In genomic region chr6:27604986-27605385, GRCh38 we compare ENCODE assay signal across 9 cellular contexts.
DNase-seq lines count a peak whose midpoint lies in the region; ATAC-seq, FAIRE-seq and TF ChIP-seq lines count a peak whose summit lies in the region.
"Had no signal": no experiment of that assay in that cellular context is flagged by ENCODE, and none has a peak within 500 bp of the region (broad histone marks: within the 10 kb centered on the region; RNA-seq: fewer than 3 reads in every experiment).

No MANE protein-coding gene starts in this region.

- DNase-seq in HepG2 (ENCODE audit: low spot score) (no peak), right lobe of liver (no peak), foreskin fibroblast (peak in 1 of 2 donors; percentile 36), sigmoid colon (no peak), NCI-H446 (lab: John Stamatoyannopoulos, UW) (no peak), omental fat pad (ENCODE audit: low spot score) (no peak)
- DNase-seq in T-helper 2 cell treated with Interferon-gamma antibody and Interleukin-4, amounts not matched to agents 5 μg/mL and 100 μg/mL, for 36 hours (ENCODE audit: low spot score) = no peak
- DNase-seq: DND-41 had no signal

- H3K4me1 ChIP-seq in HepG2 (ENCODE audit: insufficient read depth, low read length) = peaks cover 32% of the 10 kb centered on the region
- no peaks in the 10 kb centered on the region for H3K4me1 ChIP-seq in right lobe of liver
- H3K4me1 ChIP-seq in sigmoid colon = no peaks in the 10 kb centered on the region

- POLR2A ChIA-PET in HepG2 (lab: Yijun Ruan, JAX) = no interaction called here

- TF ChIP-seq RAD21 in HepG2 (CRISPR knock-in tag; IDR thresholded peaks at IDR 0.05) = no peak

- TF ChIP-seq POLR2A in HepG2 (IDR thresholded peaks at IDR 0.05; ENCODE audit: insufficient read depth in 1 of 2, low read depth in 2 of 2, low read length in 2 of 2) = no peak
- no peak for TF ChIP-seq POLR2A in right lobe of liver (IDR thresholded peaks at IDR 0.05)
- no peak for TF ChIP-seq POLR2A in sigmoid colon (IDR thresholded peaks at IDR 0.05)

- TF ChIP-seq CTCF in HepG2 (CRISPR knock-in tag; IDR thresholded peaks at IDR 0.05) (no peak), right lobe of liver (IDR thresholded peaks at IDR 0.05) (no peak), foreskin fibroblast (IDR thresholded peaks at IDR 0.05; ENCODE audit: low read depth, low read length) (no peak), sigmoid colon (IDR thresholded peaks at IDR 0.05) (no peak), omental fat pad (IDR thresholded peaks at IDR 0.05) (no peak)

- H3K9me3 Mint-ChIP-seq in T-helper 2 cell treated with Interferon-gamma antibody and Interleukin-4, amounts not matched to agents 5 μg/mL and 100 μg/mL, for 36 hours = peaks cover 13% of the 10 kb centered on the region

- H3K36me3 ChIP-seq in HepG2 (replicated peaks in 1 of 2; ENCODE audit: control insufficient read depth in 1 of 2, insufficient read depth in 2 of 2, low read length in 2 of 2) (no peaks in the 10 kb centered on the region), right lobe of liver (no peaks in the 10 kb centered on the region), sigmoid colon (no peaks in the 10 kb centered on the region)

- H3K27ac Mint-ChIP-seq in T-helper 2 cell treated with Interferon-gamma antibody and Interleukin-4, amounts not matched to agents 5 μg/mL and 100 μg/mL, for 36 hours = no peak overlapping the region

- peak; percentile 66 for FAIRE-seq in HepG2 (lab: Jason Lieb, UNC)

- intact Hi-C loops in HepG2 (cut with micrococcal nuclease; ENCODE audit: unreplicated experiment) = loop anchor here (5.0 kb wide), 1 partner anchor 103 kb away; no protein-coding TSS in a partner anchor
- intact Hi-C loops in right lobe of liver (cut with DNase I) = no loop called here
- intact Hi-C loops in sigmoid colon (cut with DNase I) = no loop called here

- H3K4me2 ChIP-seq in HepG2 (ENCODE audit: low read depth, low read length) = peak overlapping the region; percentile 74

- H2AFZ ChIP-seq in HepG2 (ENCODE audit: low read length) = no peak overlapping the region

- peaks cover 20% of the 10 kb centered on the region for H3K4me1 Mint-ChIP-seq in T-helper 2 cell treated with Interferon-gamma antibody and Interleukin-4, amounts not matched to agents 5 μg/mL and 100 μg/mL, for 36 hours (ENCODE audit: low read depth)

- in situ Hi-C loops in HepG2 (cut with HindIII; ENCODE audit: extremely low pct_ligation_motif_present, low pct_unique_long_range_greater_than_20kb) = loop anchor here (25.0 kb wide), 1 partner anchor 93 kb away; no protein-coding TSS in a partner anchor

- peak overlapping the region; percentile 41 to 58 (median 53) for H3K4me3 ChIP-seq in HepG2 (replicated peaks in 1 of 3; ENCODE audit: insufficient read depth in 1 of 3, low read depth in 2 of 3, low read length in 3 of 3)
- no peak overlapping the region for H3K4me3 ChIP-seq in right lobe of liver
- H3K4me3 ChIP-seq in foreskin fibroblast (ENCODE audit: low read depth in 1 of 2, low read length in 2 of 2) = peak overlapping the region; percentile 36 to 55
- no peak overlapping the region for H3K4me3 ChIP-seq in sigmoid colon

- H3K9ac ChIP-seq in HepG2 (ENCODE audit: insufficient read depth, low read depth, low read length) = no peak overlapping the region

- ATAC-seq in HepG2 (peak; percentile 47), right lobe of liver (no peak), omental fat pad (ENCODE audit: low FRiP score) (no peak), HG03571 (IDR thresholded peaks at IDR 0.05; ENCODE audit: unreplicated experiment) (no peak)

- CTCF ChIA-PET in HepG2 (lab: Yijun Ruan, JAX; ENCODE audit: low intra/inter-chr PET ratio, low total read pairs) = no interaction called here

- BruUV-seq in HepG2 (replicated peaks; lab: Mats Ljungman, UMichigan) = no TSS peak

- H3K27me3 ChIP-seq in HepG2 (ENCODE audit: control insufficient read depth in 1 of 2, insufficient read depth in 2 of 2, low read length in 2 of 2) (no peaks in the 10 kb centered on the region), right lobe of liver (peaks cover 0 to 9% of the 10 kb centered on the region in 2 donors), sigmoid colon (peaks cover 10 to 82% (median 48%) of the 10 kb centered on the region in 3 donors)

- TF ChIP-seq EP300 in HepG2 (IDR thresholded peaks at IDR 0.05; ENCODE audit: low read depth in 2 of 2, low read length in 2 of 2) (no peak), HepG2 (CRISPR knock-in tag; IDR thresholded peaks at IDR 0.05; ENCODE audit: borderline replicate concordance) (no peak), sigmoid colon (IDR thresholded peaks at IDR 0.05) (no peak)

- H3K9me3 ChIP-seq in HepG2 (ENCODE audit: low read length) (no peaks in the 10 kb centered on the region), right lobe of liver (no peaks in the 10 kb centered on the region), sigmoid colon (no peaks in the 10 kb centered on the region)

- WGBS in HepG2 (ENCODE audit: low lambda C conversion rate) = 32% methylated on average over 13 of the region's 13 CpGs
- WGBS in right lobe of liver (ENCODE audit: insufficient coverage, low coverage, low lambda C conversion rate, missing lambda C conversion rate) = 3% methylated on average over 13 of the region's 13 CpGs
- 6 to 10% methylated on average over 13 of the region's 13 CpGs for WGBS in sigmoid colon, 2 donors

- H3K27ac ChIP-seq in HepG2 (ENCODE audit: extremely low read length, insufficient read depth, low read length) = no peak overlapping the region
- no peak overlapping the region for H3K27ac ChIP-seq in right lobe of liver
- no peak overlapping the region for H3K27ac ChIP-seq in sigmoid colon

- no peaks in the 10 kb centered on the region for H3K79me2 ChIP-seq in HepG2 (ENCODE audit: insufficient read depth, low read length)

- H3K36me3 Mint-ChIP-seq in T-helper 2 cell treated with Interferon-gamma antibody and Interleukin-4, amounts not matched to agents 5 μg/mL and 100 μg/mL, for 36 hours (ENCODE audit: low read depth) = no peaks in the 10 kb centered on the region

- peak overlapping the region; percentile 73 for H3K4me3 Mint-ChIP-seq in T-helper 2 cell treated with Interferon-gamma antibody and Interleukin-4, amounts not matched to agents 5 μg/mL and 100 μg/mL, for 36 hours

- H3K27me3 Mint-ChIP-seq in T-helper 2 cell treated with Interferon-gamma antibody and Interleukin-4, amounts not matched to agents 5 μg/mL and 100 μg/mL, for 36 hours (ENCODE audit: low read depth) = peaks cover 42% of the 10 kb centered on the region

- no peaks in the 10 kb centered on the region for H4K20me1 ChIP-seq in HepG2 (ENCODE audit: insufficient read depth, low read length)

TF ChIP-seq in HepG2, 621 proteins besides CTCF, POLR2A, EP300 and RAD21:
- TF ChIP-seq NFE2 (CRISPR knock-in tag; IDR thresholded peaks at IDR 0.05) = no peak
- 0 out of 4 replicates have a peak, but pooled peaks of 1 of the 2 experiments have one; percentile 0 for TF ChIP-seq KLF16 (CRISPR knock-in tag; IDR thresholded peaks at IDR 0.05)
- 0 out of 2 replicates have a peak, but pooled peaks have one; percentile 43 for TF ChIP-seq ATF1 (CRISPR knock-in tag; IDR thresholded peaks at IDR 0.05)

Comparison
In these comparisons a context has a peak if more than half of its experiments do, and no peak if none do; other contexts are left out.
1. H3K4me3 ChIP-seq: peak in HepG2 (3 of 3) and foreskin fibroblast (2 of 2); none in right lobe of liver (0 of 3) and sigmoid colon (0 of 4).